In genomic region chr1:118184737-118185082, GRCh38 we compare ENCODE assay signal across 10 cellular contexts. TPM values are rescaled to one million over a fixed set of nuclear protein-coding genes. Genes with fewer than 3 reads are reported as not detected.
DNase-seq lines count a peak whose midpoint lies in the region; ATAC-seq and TF ChIP-seq lines count a peak whose summit lies in the region.
"Had no signal": no experiment of that assay in that cellular context is flagged by ENCODE, and none has a peak within 500 bp of the region (broad histone marks: within the 10 kb centered on the region; RNA-seq: fewer than 3 reads in every experiment).

No MANE protein-coding gene starts in this region.

- no peak for ATAC-seq in GM19455 (IDR thresholded peaks at IDR 0.05; ENCODE audit: unreplicated experiment)

- H3K27me3 ChIP-seq in HUES6 (ENCODE audit: control insufficient read depth, insufficient read depth, low read length) (no peaks in the 10 kb centered on the region), kidney epithelial cell (ENCODE audit: control insufficient read depth, insufficient read depth, low read length) (no peaks in the 10 kb centered on the region), suprapubic skin (no peaks in the 10 kb centered on the region)

- peaks cover 14% of the 10 kb centered on the region; the same call in 1 of the 2 replicates for H3K4me1 ChIP-seq in HUES6 (ENCODE audit: control insufficient read depth, insufficient read depth, low read length)
- peaks cover 11% of the 10 kb centered on the region for H3K4me1 ChIP-seq in suprapubic skin
- H3K4me1 ChIP-seq: prostate gland had no signal

- H3K27ac ChIP-seq in HUES6 (ENCODE audit: low read depth, low read length), result peak overlapping the region; percentile 59; the same call in 1 of the 2 replicates
- H3K27ac ChIP-seq in suprapubic skin, result no peak overlapping the region
- H3K27ac ChIP-seq: prostate gland, VCaP had no signal

- H3K9ac ChIP-seq in HUES6 (ENCODE audit: low read length), result peak overlapping the region; percentile 68

- TF ChIP-seq CTCF in cardiac fibroblast (IDR thresholded peaks at IDR 0.05; ENCODE audit: low read depth, low read length) (no peak), kidney epithelial cell (IDR thresholded peaks at IDR 0.05; ENCODE audit: insufficient read depth, low read length, poor library complexity, severe bottlenecking) (no peak), suprapubic skin (IDR thresholded peaks at IDR 0.05) (no peak)

- H3K4me3 ChIP-seq in HUES6 (ENCODE audit: low read depth, low read length), result peak overlapping the region; percentile 72
- H3K4me3 ChIP-seq in cardiac fibroblast (replicated peaks in 1 of 2; ENCODE audit: low read depth in 2 of 2, low read length in 2 of 2), result peak overlapping the region; percentile 38 to 46
- H3K4me3 ChIP-seq in kidney epithelial cell (ENCODE audit: low read depth, low read length), result peak overlapping the region; percentile 48
- H3K4me3 ChIP-seq in suprapubic skin, result peak overlapping the region; percentile 50

- DNase-seq in cardiac fibroblast (ENCODE audit: low read depth in 2 of 2) (peak in 1 of 2 donors; percentile 3), kidney epithelial cell (ENCODE audit: low read depth) (no peak), suprapubic skin (ENCODE audit: low spot score in 2 of 2) (no peak), NCI-H1694 (lab: John Stamatoyannopoulos, UW) (no peak), hippocampal formation (lab: John Stamatoyannopoulos, UW) (no peak)
- DNase-seq: NCI-H2081 treated with DMSO at 0.1 percent for 48 hours had no signal

- H3K9me3 ChIP-seq in HUES6 (ENCODE audit: control insufficient read depth, insufficient read depth, low read depth, low read length) (no peaks in the 10 kb centered on the region; the same call in 1 of the 2 replicates), suprapubic skin (no peaks in the 10 kb centered on the region)
- H3K9me3 ChIP-seq: prostate gland had no signal

- TF ChIP-seq EP300 in suprapubic skin (IDR thresholded peaks at IDR 0.05), result no peak

- no peaks in the 10 kb centered on the region for H3K36me3 ChIP-seq in HUES6 (ENCODE audit: control insufficient read depth, insufficient read depth, low read length)
- H3K36me3 ChIP-seq in kidney epithelial cell (ENCODE audit: control insufficient read depth, insufficient read depth, low read length), result no peaks in the 10 kb centered on the region
- H3K36me3 ChIP-seq in suprapubic skin, result no peaks in the 10 kb centered on the region
- H3K36me3 ChIP-seq: prostate gland had no signal

- no peak for TF ChIP-seq POLR2A in suprapubic skin (IDR thresholded peaks at IDR 0.05)

- 26% methylated on average over 4 of the region's 11 CpGs for WGBS in suprapubic skin

RNA-seq across cellular contexts. Expression of gene SPAG17, which starts 0.3 kb away (rescaled TPM):
- total RNA-seq in kidney epithelial cell (0.13 and 7.7 TPM in 2 replicates), suprapubic skin (1 to 10 TPM in 2 of 4 donors, under 1 TPM in 2; 0.13 to 3.1 (median 1.4) TPM)
